Comparison of ENCODE assay signal across 8 cellular contexts in genomic region chr1:211606914-211607751, GRCh38. TPM values are rescaled to one million over a fixed set of nuclear protein-coding genes. Genes with fewer than 3 reads are reported as not detected.
DNase-seq lines count a peak whose midpoint lies in the region; ATAC-seq and TF ChIP-seq lines count a peak whose summit lies in the region.

No MANE protein-coding gene starts in this region.

- no peaks in the 10 kb centered on the region for H3K9me3 ChIP-seq in gastroesophageal sphincter

- no peak for TF ChIP-seq EP300 in gastroesophageal sphincter (IDR thresholded peaks at IDR 0.05)

- TF ChIP-seq CTCF in gastroesophageal sphincter (IDR thresholded peaks at IDR 0.05): no peak

- no peak overlapping the region for H3K4me3 ChIP-seq in gastroesophageal sphincter

- no peaks in the 10 kb centered on the region for H3K27me3 ChIP-seq in gastroesophageal sphincter

- ATAC-seq in HG02840 (IDR thresholded peaks at IDR 0.05; ENCODE audit: low FRiP score, unreplicated experiment) (peak; percentile 75), gastroesophageal sphincter (peak; percentile 52)

- no peaks in the 10 kb centered on the region for H3K36me3 ChIP-seq in gastroesophageal sphincter

- TF ChIP-seq POLR2A in gastroesophageal sphincter (IDR thresholded peaks at IDR 0.05): no peak

- DNase-seq in activated CD4-positive, alpha-beta T cell treated with anti-CD3 and anti-CD28 coated beads for 48 hours: peak; percentile 35
- DNase-seq in activated CD4-positive, alpha-beta T cell treated with anti-CD3 and anti-CD28 coated beads, Interleukin-2, amount 50 U/mL, for 1 hour: no peak
- DNase-seq in OCI-M2 (lab: John Stamatoyannopoulos, UW; ENCODE audit: unreplicated experiment) (peak; percentile 18), NCI-H82 (lab: John Stamatoyannopoulos, UW) (no peak), glomerular visceral epithelial cell (ENCODE audit: extremely low spot score) (no peak), activated gamma-delta T cell treated with Interleukin-2 at 50 U/mL for 16 hours (no peak)

- H3K4me1 ChIP-seq in gastroesophageal sphincter: peaks cover 0 to 30% (median 10%) of the 10 kb centered on the region in 3 donors

- H3K27ac ChIP-seq in gastroesophageal sphincter: peak overlapping the region in 1 of 4 donors; percentile 35

- WGBS in gastroesophageal sphincter (ENCODE audit: low coverage in 1 of 2), 2 donors: 75 to 81% methylated on average over 6 to 7 of the region's 12 CpGs

RNA-seq across cellular contexts. Expression of gene SLC30A1, which starts 28.2 kb away (rescaled TPM):
- 10 to 100 TPM; 10.1 to 17.3 (median 13.0) TPM for total RNA-seq in gastroesophageal sphincter

Comparison
In these comparisons a context has a peak if more than half of its experiments do, and no peak if none do; other contexts are left out.
1. DNase-seq: peak in activated CD4-positive, alpha-beta T cell treated with anti-CD3 and anti-CD28 coated beads for 48 hours (single experiment) and OCI-M2 (single experiment); none in activated CD4-positive, alpha-beta T cell treated with anti-CD3 and anti-CD28 coated beads, Interleukin-2, amount 50 U/mL, for 1 hour (single experiment), NCI-H82 (single experiment), glomerular visceral epithelial cell (single experiment) and activated gamma-delta T cell treated with Interleukin-2 at 50 U/mL for 16 hours (single experiment).